In the genomic region with DNA sequence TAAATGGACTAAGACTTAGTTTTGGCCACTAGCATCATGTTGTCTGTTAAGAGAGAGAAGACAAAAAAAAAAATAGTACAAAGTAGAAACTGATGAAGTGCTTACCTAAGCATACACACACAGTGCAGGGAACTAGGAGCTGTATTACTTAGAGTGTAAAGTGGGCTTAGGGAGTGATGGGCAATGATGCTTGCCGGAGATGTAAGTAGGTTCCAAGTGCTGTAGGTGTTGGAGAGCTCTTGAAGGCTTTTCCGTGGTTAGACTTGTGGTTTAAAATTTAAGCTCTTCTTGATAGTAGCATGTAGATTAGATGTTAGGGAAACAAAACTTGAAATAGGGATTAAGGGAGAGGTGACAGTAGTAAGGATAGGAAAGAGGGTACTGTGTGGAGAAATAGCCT, we compare ENCODE assay signal across 8 cellular contexts. TPM values are rescaled to one million over a fixed set of nuclear protein-coding genes. Genes with fewer than 3 reads are reported as not detected.
DNase-seq lines count a peak whose midpoint lies in the region; ATAC-seq and TF ChIP-seq lines count a peak whose summit lies in the region.

No MANE protein-coding gene starts in this region.

- peaks cover 3% of the 10 kb centered on the region for H3K9me3 Mint-ChIP-seq in activated naive CD4-positive, alpha-beta T cell treated with anti-CD3 and anti-CD28 coated beads, Interleukin-2, amount 50 U/mL, for 24 hours

- CTCF ChIA-PET in Panc1 (lab: Charles Lee) = no interaction called here

- no peak for TF ChIP-seq POLR2A in ovary (IDR thresholded peaks at IDR 0.05)

- H3K4me1 Mint-ChIP-seq in activated naive CD4-positive, alpha-beta T cell treated with anti-CD3 and anti-CD28 coated beads, Interleukin-2, amount 50 U/mL, for 24 hours = peaks cover 67% of the 10 kb centered on the region

- H3K9ac ChIP-seq in endocrine pancreas (ENCODE audit: control insufficient read depth, insufficient read depth, low read length) = no peak overlapping the region

- no peaks in the 10 kb centered on the region; the same call in 1 of the 2 replicates for H3K36me3 ChIP-seq in Panc1 (ENCODE audit: control insufficient read depth, insufficient read depth, low read length)
- H3K36me3 ChIP-seq in endocrine pancreas (ENCODE audit: control insufficient read depth, insufficient read depth, low read length) = no peaks in the 10 kb centered on the region
- H3K36me3 ChIP-seq in ovary = no peaks in the 10 kb centered on the region

- H3K4me3 ChIP-seq in Panc1 (ENCODE audit: low read depth in 2 of 2, low read length in 2 of 2) (peak overlapping the region; percentile 76 to 88), endocrine pancreas (ENCODE audit: control insufficient read depth, insufficient read depth, low read length) (peak overlapping the region; percentile 99), ovary (peak overlapping the region; percentile 80)

- peak overlapping the region; percentile 99 for H3K27ac Mint-ChIP-seq in activated naive CD4-positive, alpha-beta T cell treated with anti-CD3 and anti-CD28 coated beads, Interleukin-2, amount 50 U/mL, for 24 hours

- H3K4me1 ChIP-seq in Panc1 (ENCODE audit: control insufficient read depth, insufficient read depth, low read length) = peaks cover 17% of the 10 kb centered on the region
- peaks cover 19% of the 10 kb centered on the region for H3K4me1 ChIP-seq in endocrine pancreas (ENCODE audit: control insufficient read depth, insufficient read depth, low read length)
- H3K4me1 ChIP-seq in ovary (ENCODE audit: insufficient read depth) = peaks cover 1% of the 10 kb centered on the region

- peak overlapping the region; percentile 95 for H3K27ac ChIP-seq in Panc1 (ENCODE audit: low read length)
- H3K27ac ChIP-seq in ovary = no peak overlapping the region

- in situ Hi-C loops in Panc1 (cut with HindIII; ENCODE audit: low pct_unique_long_range_greater_than_20kb, low sequenced_read_pairs) (no loop called here), GM13976 (cut with MboI; ENCODE audit: low sequenced_read_pairs, unreplicated experiment) (no loop called here)

- H3K9me3 ChIP-seq in Panc1 (ENCODE audit: control insufficient read depth, insufficient read depth, low read depth, low read length) = peaks cover 7% of the 10 kb centered on the region; the same call in 1 of the 2 replicates
- no peaks in the 10 kb centered on the region for H3K9me3 ChIP-seq in endocrine pancreas (ENCODE audit: control insufficient read depth, low read length)
- no peaks in the 10 kb centered on the region for H3K9me3 ChIP-seq in ovary

- peaks cover 7% of the 10 kb centered on the region for H3K36me3 Mint-ChIP-seq in activated naive CD4-positive, alpha-beta T cell treated with anti-CD3 and anti-CD28 coated beads, Interleukin-2, amount 50 U/mL, for 24 hours

- ATAC-seq in Panc1 (no peak), HG03457 (IDR thresholded peaks at IDR 0.05; ENCODE audit: unreplicated experiment) (no peak)

- 9 to 13% (median 13%) methylated on average over 2 of the region's 2 CpGs for WGBS in ovary, 3 donors

- TF ChIP-seq CTCF in Panc1 (IDR thresholded peaks at IDR 0.05) (no peak), ovary (IDR thresholded peaks at IDR 0.05) (no peak), GM13976 (IDR thresholded peaks at IDR 0.05; ENCODE audit: borderline replicate concordance, control extremely low read depth, extremely low read depth, insufficient read depth, missing control alignments) (no peak)

- H3K4me3 Mint-ChIP-seq in activated naive CD4-positive, alpha-beta T cell treated with anti-CD3 and anti-CD28 coated beads, Interleukin-2, amount 50 U/mL, for 24 hours = peak overlapping the region; percentile 89

- H3K27me3 ChIP-seq in Panc1 (ENCODE audit: control insufficient read depth, insufficient read depth, low read length) (no peaks in the 10 kb centered on the region), endocrine pancreas (ENCODE audit: control insufficient read depth, insufficient read depth, low read length) (no peaks in the 10 kb centered on the region), ovary (no peaks in the 10 kb centered on the region)

- intact Hi-C loops in Panc1 (cut with micrococcal nuclease; ENCODE audit: unreplicated experiment) = loop anchor here (10.0 kb wide), 1 partner anchor 84 kb away; no protein-coding TSS in a partner anchor
- intact Hi-C loops in ovary (cut with DNase I) = loop anchor here in 2 of 4 donors (5.0 to 10.0 kb wide), 2 partner anchors 94 to 164 kb away; partner anchors contain the start of genes FBXO33 (in 1 of the 2), PNN (in 1 of the 2) and TRAPPC6B (in 1 of the 2)

- TF ChIP-seq EP300 in ovary (IDR thresholded peaks at IDR 0.05) = no peak

- no peaks in the 10 kb centered on the region for H3K27me3 Mint-ChIP-seq in activated naive CD4-positive, alpha-beta T cell treated with anti-CD3 and anti-CD28 coated beads, Interleukin-2, amount 50 U/mL, for 24 hours

- no TSS peak for BruUV-seq in Panc1 (replicated peaks; lab: Mats Ljungman, UMichigan)

- POLR2A ChIA-PET in Panc1 (lab: Charles Lee) = interaction anchor here (0.6 kb wide), 2 partner anchors 23 to 84 kb away, joined by 5 to 6 read pairs; no protein-coding TSS in a partner anchor

- DNase-seq in activated naive CD4-positive, alpha-beta T cell treated with Interleukin-2 at 50 U/mL for 16 hours = no peak
- DNase-seq in Panc1 (ENCODE audit: low read depth, low spot score) (no peak), ovary (no peak), hepatic stellate cell (ENCODE audit: low spot score) (no peak), GM13976 (ENCODE audit: low spot score) (no peak)

RNA-seq across cellular contexts. Expression of gene MIA2, which starts 34.7 kb away (rescaled TPM):
- 19.2 TPM for total RNA-seq in Panc1 (2021; ENCODE audit: unreplicated experiment)
- 7.4 TPM for polyA plus RNA-seq in Panc1 (2012; ENCODE audit: insufficient read length)
- 10 to 100 TPM; 12.5 to 21.9 (median 20.1) TPM for total RNA-seq in ovary
- 10 to 100 TPM; 11.7 to 15.5 TPM for polyA plus RNA-seq in ovary
